Comparison of ENCODE assay signal across 20 cellular contexts in genomic region chr11:16359369-16359768, GRCh38. TPM values are rescaled to one million over a fixed set of nuclear protein-coding genes. Genes with fewer than 3 reads are reported as not detected.
"Had no signal": no experiment of that assay in that cellular context is flagged by ENCODE, and none has a peak within 500 bp of the region (broad histone marks: within the 10 kb centered on the region; RNA-seq: fewer than 3 reads in every experiment).

No MANE protein-coding gene starts in this region.

- H3K9me3 Mint-ChIP-seq: activated CD8-positive, alpha-beta T cell treated with anti-CD3 and anti-CD28 coated beads for 36 hours had no signal

- H3K4me1 Mint-ChIP-seq: activated naive CD4-positive, alpha-beta T cell treated with anti-CD3 and anti-CD28 coated beads, Interleukin-2, amount 50 U/mL, for 24 hours; central memory CD8-positive, alpha-beta T cell had no signal

- H3K27me3 Mint-ChIP-seq: activated CD8-positive, alpha-beta T cell treated with anti-CD3 and anti-CD28 coated beads for 36 hours; activated naive CD4-positive, alpha-beta T cell treated with anti-CD3 and anti-CD28 coated beads, Interleukin-2, amount 50 U/mL, for 24 hours; central memory CD8-positive, alpha-beta T cell had no signal

- DNase-seq: activated CD4-positive, CD25-positive, alpha-beta regulatory T cell; activated CD8-positive, alpha-beta memory T cell treated with anti-CD3 and anti-CD28 coated beads, Interleukin-2, amount 50 U/mL, for 4 hours; activated CD8-positive, alpha-beta T cell treated with anti-CD3 and anti-CD28 coated beads for 36 hours; activated effector memory CD4-positive, alpha-beta T cell treated with Interleukin-2 at 50 U/mL for 16 hours; activated naive CD4-positive, alpha-beta T cell; aorta; Kasumi-1; KBM-7; NCI-H1105 treated with DMSO at 0.1 percent for 48 hours; NCI-H1436 treated with DMSO at 0.1 percent for 48 hours; NCI-H187; NCI-H2081 treated with DMSO at 0.1 percent for 48 hours; NCI-H446 treated with DMSO at 0.1 percent for 48 hours; NCI-H524 treated with DMSO at 0.1 percent for 48 hours; NCI-H82; SIG-M5; T-helper 1 cell had no signal

- H3K27ac Mint-ChIP-seq: activated CD8-positive, alpha-beta T cell treated with anti-CD3 and anti-CD28 coated beads for 36 hours; activated naive CD4-positive, alpha-beta T cell treated with anti-CD3 and anti-CD28 coated beads, Interleukin-2, amount 50 U/mL, for 24 hours had no signal

- H3K36me3 Mint-ChIP-seq: activated naive CD4-positive, alpha-beta T cell treated with anti-CD3 and anti-CD28 coated beads, Interleukin-2, amount 50 U/mL, for 24 hours had no signal

- ATAC-seq: activated CD8-positive, alpha-beta T cell treated with anti-CD3 and anti-CD28 coated beads for 36 hours had no signal

- H3K4me3 Mint-ChIP-seq: activated CD8-positive, alpha-beta T cell treated with anti-CD3 and anti-CD28 coated beads for 36 hours; activated naive CD4-positive, alpha-beta T cell treated with anti-CD3 and anti-CD28 coated beads, Interleukin-2, amount 50 U/mL, for 24 hours; central memory CD8-positive, alpha-beta T cell had no signal

RNA-seq across cellular contexts. Expression of gene SOX6, which starts 3.0 kb away (rescaled TPM):
- total RNA-seq: T-helper 2 cell treated with Interferon-gamma antibody and Interleukin-4, amounts not matched to agents 100 ng/mL and 5 ng/mL, for 36 hours had no signal
